7 cellular contexts compared by ENCODE assay signal in genomic region chr11:45569776-45570175, GRCh38.
"Had no signal": no experiment of that assay in that cellular context is flagged by ENCODE, and none has a peak within 500 bp of the region (broad histone marks: within the 10 kb centered on the region; RNA-seq: fewer than 3 reads in every experiment).

No MANE protein-coding gene starts in this region.

- H3K9ac ChIP-seq: KMS-11 had no signal

- H3K4me3 Mint-ChIP-seq: GM23338, HFFc6, IgD-negative memory B cell had no signal

- DNase-seq: H7, HFFc6, KBM-7 had no signal

- H3K4me1 Mint-ChIP-seq: GM23338, IgD-negative memory B cell had no signal

- H3K9me3 ChIP-seq: HAP-1 had no signal

- H3K36me3 ChIP-seq: HAP-1 had no signal

- H3K36me3 Mint-ChIP-seq: IgD-negative memory B cell had no signal

- H3K27ac ChIP-seq: KMS-11 had no signal

- H2AFZ ChIP-seq: GM23338 had no signal

- H3K9me3 Mint-ChIP-seq: GM23338, HFFc6, IgD-negative memory B cell had no signal

- H3K4me2 ChIP-seq: GM23338, KMS-11 had no signal

- H3K4me3 ChIP-seq: GM23338, HAP-1 had no signal

- H3K27ac Mint-ChIP-seq: GM23338, HFFc6, IgD-negative memory B cell had no signal
